ENCODE assay signal across 1 cellular context in the genomic region with DNA sequence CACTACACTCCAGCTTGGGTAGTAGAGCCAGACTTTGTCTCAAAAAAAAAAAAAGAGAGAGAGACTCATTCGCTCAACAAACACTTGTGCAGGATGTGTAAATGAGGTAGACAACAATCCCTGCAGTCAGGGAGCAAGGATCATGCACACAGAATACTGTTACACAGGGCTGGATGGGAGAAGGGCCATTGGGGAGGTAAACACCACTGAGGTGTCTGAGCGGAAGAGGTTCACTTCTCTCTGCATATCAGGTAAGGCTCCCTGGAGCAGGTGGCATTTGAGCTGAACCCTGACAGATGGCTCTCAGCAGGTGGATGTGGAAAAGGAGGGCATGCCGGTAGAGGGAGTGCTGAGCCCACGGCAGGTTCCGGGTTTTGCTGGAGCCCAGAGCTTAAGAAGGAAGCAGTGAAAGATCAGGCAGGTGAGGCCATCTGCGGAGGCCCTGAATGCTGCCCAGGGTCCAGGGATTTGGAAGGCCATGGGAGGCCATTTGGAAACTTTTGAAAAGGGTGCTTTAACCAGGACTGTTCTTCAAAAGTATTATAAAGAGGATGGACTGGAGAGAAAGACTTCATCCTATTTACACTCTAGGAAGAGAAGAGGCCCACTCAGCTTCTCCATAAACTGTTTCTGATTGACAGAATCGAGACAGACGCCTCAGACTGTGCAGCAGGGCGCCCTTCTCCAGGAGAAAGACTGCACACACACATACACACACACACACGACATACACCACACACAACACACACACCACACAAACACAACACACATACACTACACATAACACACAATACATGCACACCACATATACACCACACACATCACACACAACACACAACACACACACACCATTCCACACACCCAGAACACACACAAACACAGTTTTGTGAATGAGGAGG.
TF ChIP-seq lines count a peak whose summit lies in the region.

No MANE protein-coding gene starts in this region.

TF ChIP-seq in HepG2, 621 proteins besides CTCF, POLR2A, EP300 and RAD21 (continued from another document and continues in another):
- TF ChIP-seq ZNF609 (CRISPR knock-in tag; IDR thresholded peaks at IDR 0.05; ENCODE audit: borderline replicate concordance) (peak; percentile 45; the same call in 1 of the 2 replicates), ZNF766 (CRISPR knock-in tag; IDR thresholded peaks at IDR 0.05; ENCODE audit: borderline replicate concordance) (no peak), SALL1 (CRISPR knock-in tag; IDR thresholded peaks at IDR 0.05) (peak; percentile 48; the same call in 1 of the 2 replicates), RFXANK (CRISPR knock-in tag; IDR thresholded peaks at IDR 0.05) (no peak), ZNF713 (CRISPR knock-in tag; IDR thresholded peaks at IDR 0.05) (0 out of 2 replicates have a peak, but pooled peaks have one; percentile 57), PHF8 (CRISPR knock-in tag; IDR thresholded peaks at IDR 0.05) (no peak), TSC22D2 (CRISPR knock-in tag; IDR thresholded peaks at IDR 0.05; ENCODE audit: borderline replicate concordance) (no peak), TBX3 (IDR thresholded peaks at IDR 0.05; ENCODE audit: borderline replicate concordance) (peak; percentile 68; the same call in 1 of the 2 replicates), ASH2L (IDR thresholded peaks at IDR 0.05; ENCODE audit: insufficient read length, low read depth, low read length) (peak; percentile 17), FOXK2 (IDR thresholded peaks at IDR 0.05) (peak; percentile 39; the same call in 1 of the 2 replicates), ZFY (CRISPR knock-in tag; IDR thresholded peaks at IDR 0.05) (peak; percentile 38; the same call in 1 of the 2 replicates), LCORL (IDR thresholded peaks at IDR 0.05) (no peak), LCORL (CRISPR knock-in tag; IDR thresholded peaks at IDR 0.05) (peak; percentile 64; the same call in 1 of the 2 replicates), PAX8 (CRISPR knock-in tag; IDR thresholded peaks at IDR 0.05; ENCODE audit: borderline replicate concordance) (no peak), HDAC6 (IDR thresholded peaks at IDR 0.05; ENCODE audit: low read depth, low read length) (0 out of 2 replicates have a peak, but pooled peaks have one; percentile 56), HOMEZ (CRISPR knock-in tag; IDR thresholded peaks at IDR 0.05; ENCODE audit: low read depth) (0 out of 2 replicates have a peak, but pooled peaks have one; percentile 18), SMARCE1 (IDR thresholded peaks at IDR 0.05; ENCODE audit: borderline replicate concordance) (no peak), HNF4A (CRISPR knock-in tag; IDR thresholded peaks at IDR 0.05) (peak; percentile 22; the same call in 1 of the 2 replicates), RARA (CRISPR knock-in tag; IDR thresholded peaks at IDR 0.05) (peak; percentile 58), ADNP (CRISPR knock-in tag; IDR thresholded peaks at IDR 0.05) (no peak), FOXA1 (IDR thresholded peaks at IDR 0.05) (no peak), FOXA1 (CRISPR knock-in tag; IDR thresholded peaks at IDR 0.05) (peak; percentile 42), XRCC5 (optimal IDR thresholded peaks at IDR 0.05; ENCODE audit: low read length) (peak; percentile 76), ERF (CRISPR knock-in tag; IDR thresholded peaks at IDR 0.05) (peak; percentile 45; the same call in 1 of the 2 replicates), ZNF646 (CRISPR knock-in tag; IDR thresholded peaks at IDR 0.05) (peak; percentile 98), ZMYM2 (CRISPR knock-in tag; IDR thresholded peaks at IDR 0.05) (0 out of 2 replicates have a peak, but pooled peaks have one; percentile 19), PCBP2 (optimal IDR thresholded peaks at IDR 0.05; ENCODE audit: low read depth, low read length, poor library complexity, severe bottlenecking) (no peak), YEATS2 (CRISPR knock-in tag; IDR thresholded peaks at IDR 0.05; ENCODE audit: borderline replicate concordance) (peak; percentile 20; the same call in 1 of the 2 replicates)
- TF ChIP-seq, protein P1, sequence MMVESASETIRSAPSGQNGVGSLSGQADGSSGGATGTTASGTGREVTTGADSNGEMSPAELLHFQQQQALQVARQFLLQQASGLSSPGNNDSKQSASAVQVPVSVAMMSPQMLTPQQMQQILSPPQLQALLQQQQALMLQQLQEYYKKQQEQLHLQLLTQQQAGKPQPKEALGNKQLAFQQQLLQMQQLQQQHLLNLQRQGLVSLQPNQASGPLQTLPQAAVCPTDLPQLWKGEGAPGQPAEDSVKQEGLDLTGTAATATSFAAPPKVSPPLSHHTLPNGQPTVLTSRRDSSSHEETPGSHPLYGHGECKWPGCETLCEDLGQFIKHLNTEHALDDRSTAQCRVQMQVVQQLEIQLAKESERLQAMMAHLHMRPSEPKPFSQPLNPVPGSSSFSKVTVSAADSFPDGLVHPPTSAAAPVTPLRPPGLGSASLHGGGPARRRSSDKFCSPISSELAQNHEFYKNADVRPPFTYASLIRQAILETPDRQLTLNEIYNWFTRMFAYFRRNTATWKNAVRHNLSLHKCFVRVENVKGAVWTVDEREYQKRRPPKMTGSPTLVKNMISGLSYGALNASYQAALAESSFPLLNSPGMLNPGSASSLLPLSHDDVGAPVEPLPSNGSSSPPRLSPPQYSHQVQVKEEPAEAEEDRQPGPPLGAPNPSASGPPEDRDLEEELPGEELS (CRISPR knock-in tag; IDR thresholded peaks at IDR 0.05): peak; percentile 83
- TF ChIP-seq, protein P2, sequence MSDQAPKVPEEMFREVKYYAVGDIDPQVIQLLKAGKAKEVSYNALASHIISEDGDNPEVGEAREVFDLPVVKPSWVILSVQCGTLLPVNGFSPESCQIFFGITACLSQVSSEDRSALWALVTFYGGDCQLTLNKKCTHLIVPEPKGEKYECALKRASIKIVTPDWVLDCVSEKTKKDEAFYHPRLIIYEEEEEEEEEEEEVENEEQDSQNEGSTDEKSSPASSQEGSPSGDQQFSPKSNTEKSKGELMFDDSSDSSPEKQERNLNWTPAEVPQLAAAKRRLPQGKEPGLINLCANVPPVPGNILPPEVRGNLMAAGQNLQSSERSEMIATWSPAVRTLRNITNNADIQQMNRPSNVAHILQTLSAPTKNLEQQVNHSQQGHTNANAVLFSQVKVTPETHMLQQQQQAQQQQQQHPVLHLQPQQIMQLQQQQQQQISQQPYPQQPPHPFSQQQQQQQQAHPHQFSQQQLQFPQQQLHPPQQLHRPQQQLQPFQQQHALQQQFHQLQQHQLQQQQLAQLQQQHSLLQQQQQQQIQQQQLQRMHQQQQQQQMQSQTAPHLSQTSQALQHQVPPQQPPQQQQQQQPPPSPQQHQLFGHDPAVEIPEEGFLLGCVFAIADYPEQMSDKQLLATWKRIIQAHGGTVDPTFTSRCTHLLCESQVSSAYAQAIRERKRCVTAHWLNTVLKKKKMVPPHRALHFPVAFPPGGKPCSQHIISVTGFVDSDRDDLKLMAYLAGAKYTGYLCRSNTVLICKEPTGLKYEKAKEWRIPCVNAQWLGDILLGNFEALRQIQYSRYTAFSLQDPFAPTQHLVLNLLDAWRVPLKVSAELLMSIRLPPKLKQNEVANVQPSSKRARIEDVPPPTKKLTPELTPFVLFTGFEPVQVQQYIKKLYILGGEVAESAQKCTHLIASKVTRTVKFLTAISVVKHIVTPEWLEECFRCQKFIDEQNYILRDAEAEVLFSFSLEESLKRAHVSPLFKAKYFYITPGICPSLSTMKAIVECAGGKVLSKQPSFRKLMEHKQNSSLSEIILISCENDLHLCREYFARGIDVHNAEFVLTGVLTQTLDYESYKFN (CRISPR knock-in tag; conservative IDR thresholded peaks at IDR 0.05): peak; percentile 70
- TF ChIP-seq, protein P3, sequence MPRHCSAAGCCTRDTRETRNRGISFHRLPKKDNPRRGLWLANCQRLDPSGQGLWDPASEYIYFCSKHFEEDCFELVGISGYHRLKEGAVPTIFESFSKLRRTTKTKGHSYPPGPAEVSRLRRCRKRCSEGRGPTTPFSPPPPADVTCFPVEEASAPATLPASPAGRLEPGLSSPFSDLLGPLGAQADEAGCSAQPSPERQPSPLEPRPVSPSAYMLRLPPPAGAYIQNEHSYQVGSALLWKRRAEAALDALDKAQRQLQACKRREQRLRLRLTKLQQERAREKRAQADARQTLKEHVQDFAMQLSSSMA (CRISPR knock-in tag; IDR thresholded peaks at IDR 0.05): peak; percentile 71; the same call in 1 of the 2 replicates
